20 cellular contexts compared by ENCODE assay signal in the genomic region with DNA sequence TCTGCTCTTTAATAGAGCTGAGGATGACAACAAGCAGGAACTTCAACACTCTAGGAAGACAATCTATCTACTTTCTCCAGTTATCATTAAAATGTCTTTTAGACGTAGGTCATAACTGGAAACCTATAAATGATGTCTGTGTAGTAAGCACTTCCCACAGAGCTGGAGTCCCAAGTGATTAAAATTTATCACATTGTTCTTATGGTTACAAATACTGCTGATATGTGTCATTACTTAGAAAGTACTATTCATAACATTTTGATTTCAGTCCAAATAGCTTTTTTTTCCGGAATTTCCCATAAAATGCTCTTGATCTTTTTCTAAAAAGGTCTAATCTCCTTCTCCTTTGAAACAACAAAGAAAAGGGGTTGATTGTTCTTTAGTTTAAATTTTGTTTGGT.
A peak's percentile ranks its signal among the peaks of the same experiment; 100 is the strongest.
DNase-seq lines count a peak whose midpoint lies in the region; ATAC-seq and TF ChIP-seq lines count a peak whose summit lies in the region.
"Had no signal": no experiment of that assay in that cellular context is flagged by ENCODE, and none has a peak within 500 bp of the region (broad histone marks: within the 10 kb centered on the region; RNA-seq: fewer than 3 reads in every experiment).

No MANE protein-coding gene starts in this region.

- no peak for TF ChIP-seq CTCF in brain microvascular endothelial cell (IDR thresholded peaks at IDR 0.05; ENCODE audit: low read depth, low read length, missing control alignments)

- no peaks in the 10 kb centered on the region for H3K27me3 ChIP-seq in brain microvascular endothelial cell (replicated peaks)
- H3K27me3 ChIP-seq: MG63 had no signal

- peak overlapping the region; percentile 11 for H3K27ac ChIP-seq in brain microvascular endothelial cell

- no peak overlapping the region for H3K4me3 ChIP-seq in brain microvascular endothelial cell (ENCODE audit: low read depth, low read length)
- H3K4me3 ChIP-seq in skeletal muscle cell (ENCODE audit: low read depth, low read length) = no peak overlapping the region
- H3K4me3 ChIP-seq: MG63, mucosa of descending colon had no signal

- H3K4me3 Mint-ChIP-seq in stimulated activated naive CD8-positive, alpha-beta T cell treated with anti-CD3 and anti-CD28 coated beads, Interleukin-15, amount 100 ng/mL, for 72 hours = no peak overlapping the region
- H3K4me3 Mint-ChIP-seq: brain; effector memory CD8-positive, alpha-beta T cell; T-helper 1 cell treated with Interleukin-12 subunit alpha and Interleukin-12 subunit beta and Interleukin-4 antibody, amounts not matched to agents 30 μg/mL and 1 μg/mL, for 36 hours had no signal

- intact Hi-C loops in left ventricle myocardium superior (cut with micrococcal nuclease) = no loop called here

- H3K9me3 Mint-ChIP-seq in stimulated activated naive CD8-positive, alpha-beta T cell treated with anti-CD3 and anti-CD28 coated beads, Interleukin-15, amount 100 ng/mL, for 72 hours = no peaks in the 10 kb centered on the region
- H3K9me3 Mint-ChIP-seq: brain; T-helper 1 cell treated with Interleukin-12 subunit alpha and Interleukin-12 subunit beta and Interleukin-4 antibody, amounts not matched to agents 30 μg/mL and 1 μg/mL, for 36 hours had no signal

- no peak overlapping the region for H3K27ac Mint-ChIP-seq in stimulated activated naive CD8-positive, alpha-beta T cell treated with anti-CD3 and anti-CD28 coated beads, Interleukin-15, amount 100 ng/mL, for 72 hours
- H3K27ac Mint-ChIP-seq: effector memory CD8-positive, alpha-beta T cell; T-helper 1 cell treated with Interleukin-12 subunit alpha and Interleukin-12 subunit beta and Interleukin-4 antibody, amounts not matched to agents 30 μg/mL and 1 μg/mL, for 36 hours had no signal

- no peaks in the 10 kb centered on the region for H3K36me3 ChIP-seq in brain microvascular endothelial cell (replicated peaks)

- H3K27me3 Mint-ChIP-seq in stimulated activated naive CD8-positive, alpha-beta T cell treated with anti-CD3 and anti-CD28 coated beads, Interleukin-15, amount 100 ng/mL, for 72 hours = peaks cover 18% of the 10 kb centered on the region

- H3K4me1 Mint-ChIP-seq in stimulated activated naive CD8-positive, alpha-beta T cell treated with anti-CD3 and anti-CD28 coated beads, Interleukin-15, amount 100 ng/mL, for 72 hours = no peaks in the 10 kb centered on the region

- in situ Hi-C loops in brain microvascular endothelial cell (cut with HindIII; ENCODE audit: low pct_ligation_motif_present, low sequenced_read_pairs) = no loop called here

- ATAC-seq in left ventricle myocardium superior (peak; percentile 85), HG02763 (IDR thresholded peaks at IDR 0.05; ENCODE audit: unreplicated experiment) (no peak), HG03039 (IDR thresholded peaks at IDR 0.05; ENCODE audit: unreplicated experiment) (no peak)
- ATAC-seq in stimulated activated naive CD8-positive, alpha-beta T cell treated with anti-CD3 and anti-CD28 coated beads, Interleukin-15, amount 100 ng/mL, for 72 hours = no peak
- ATAC-seq: effector memory CD8-positive, alpha-beta T cell; mucosa of descending colon had no signal

- DNase-seq in COLO829 (ENCODE audit: low spot score) (peak; percentile 61), brain microvascular endothelial cell (peak; percentile 56), left ventricle myocardium superior (no peak), skeletal muscle cell (ENCODE audit: low read depth) (peak; percentile 65), NAMALWA (ENCODE audit: low spot score) (no peak)
- DNase-seq in stimulated activated naive CD8-positive, alpha-beta T cell treated with anti-CD3 and anti-CD28 coated beads, Interleukin-15, amount 100 ng/mL, for 72 hours = no peak
- DNase-seq: activated CD4-positive, CD25-positive, alpha-beta regulatory T cell; activated gamma-delta T cell treated with Interleukin-2 at 50 U/mL for 16 hours; Caco-2; effector memory CD8-positive, alpha-beta T cell; kidney; MG63; mucosa of descending colon; NCI-H2081 treated with DMSO at 0.1 percent for 48 hours; posterior cingulate gyrus; RPMI8226 had no signal

Comparison
In these comparisons a context has a peak if more than half of its experiments do, and no peak if none do; other contexts are left out.
1. DNase-seq: peak in COLO829 (single experiment), brain microvascular endothelial cell (single experiment) and skeletal muscle cell (single experiment); none in left ventricle myocardium superior (single experiment), stimulated activated naive CD8-positive, alpha-beta T cell treated with anti-CD3 and anti-CD28 coated beads, Interleukin-15, amount 100 ng/mL, for 72 hours (0 of 2) and NAMALWA (single experiment).